Comparison of ENCODE assay signal across 8 cellular contexts in genomic region chr16:87855852-87856715, GRCh38. TPM values are rescaled to one million over a fixed set of nuclear protein-coding genes. Genes with fewer than 3 reads are reported as not detected.
DNase-seq lines count a peak whose midpoint lies in the region; ATAC-seq, FAIRE-seq and TF ChIP-seq lines count a peak whose summit lies in the region.

No MANE protein-coding gene starts in this region.

- peak overlapping the region; percentile 94 to 97 for H3K27ac Mint-ChIP-seq in activated naive CD4-positive, alpha-beta T cell treated with anti-CD3 and anti-CD28 coated beads, Interleukin-2, amount 50 U/mL, for 72 hours
- peak overlapping the region; percentile 92 for H3K27ac Mint-ChIP-seq in stimulated activated memory B cell treated with anti-CD40 and anti-IgM and Interleukin-4, amounts not matched to agents 10 μg/mL and 1 μg/mL and 100 μg/mL, for 72 hours

- H3K4me1 Mint-ChIP-seq in stimulated activated memory B cell treated with anti-CD40 and anti-IgM and Interleukin-4, amounts not matched to agents 10 μg/mL and 1 μg/mL and 100 μg/mL, for 72 hours = peaks cover 60% of the 10 kb centered on the region

- peak; percentile 2 to 3; a peak in 5 of 6 replicates for ATAC-seq in A549
- peak; percentile 2 to 36 for ATAC-seq in activated naive CD4-positive, alpha-beta T cell treated with anti-CD3 and anti-CD28 coated beads, Interleukin-2, amount 50 U/mL, for 72 hours
- ATAC-seq in stimulated activated memory B cell treated with anti-CD40 and anti-IgM and Interleukin-4, amounts not matched to agents 10 μg/mL and 1 μg/mL and 100 μg/mL, for 72 hours = peak; percentile 89
- no peak for ATAC-seq in GM18520 (IDR thresholded peaks at IDR 0.05; ENCODE audit: unreplicated experiment)
- ATAC-seq in GM18511 (IDR thresholded peaks at IDR 0.05; ENCODE audit: unreplicated experiment) = no peak

- H3K4me3 Mint-ChIP-seq in stimulated activated memory B cell treated with anti-CD40 and anti-IgM and Interleukin-4, amounts not matched to agents 10 μg/mL and 1 μg/mL and 100 μg/mL, for 72 hours = peak overlapping the region; percentile 84

- H3K4me2 ChIP-seq in A549 = peak overlapping the region; percentile 79

- peaks cover 91% of the 10 kb centered on the region for H3K4me1 ChIP-seq in A549
- peaks cover 8% of the 10 kb centered on the region for H3K4me1 ChIP-seq in HEK293 (ENCODE audit: control insufficient read depth, insufficient read depth, low read length)
- H3K4me1 ChIP-seq in right atrium auricular region = peaks cover 0 to 74% of the 10 kb centered on the region in 2 donors

- no peak for TF ChIP-seq CTCF in A549 (IDR thresholded peaks at IDR 0.05)
- TF ChIP-seq CTCF in HEK293 (tag by site-specific recombination; IDR thresholded peaks at IDR 0.05) = no peak
- no peak for TF ChIP-seq CTCF in right atrium auricular region (IDR thresholded peaks at IDR 0.05)

- CTCF ChIA-PET in A549 (lab: Yijun Ruan, JAX) = interaction anchor here (0.6 to 15.2 kb wide), 7 partner anchors 10 to 77 kb away, joined by 3 to 246 read pairs (median 5); partner anchors contain the start of gene SLC7A5
- CTCF ChIA-PET in HEK293 (lab: Yijun Ruan, JAX) = interaction anchor here (0.7 to 1.7 kb wide), 4 partner anchors 15 to 267 kb away, joined by 3 to 7 read pairs (median 6); no protein-coding TSS in a partner anchor

- DNase-seq in A549 (ENCODE audit: low read depth in 1 of 2, low spot score in 1 of 2) (peak in 1 of 2 experiments; percentile 79), right atrium auricular region (ENCODE audit: low spot score) (peak; percentile 73), LoVo (ENCODE audit: low spot score) (no peak)
- no peak for DNase-seq in activated naive CD4-positive, alpha-beta T cell treated with anti-CD3 and anti-CD28 coated beads, Interleukin-2, amount 50 U/mL, for 72 hours (ENCODE audit: low spot score in 2 of 2)

- H3K27me3 Mint-ChIP-seq in stimulated activated memory B cell treated with anti-CD40 and anti-IgM and Interleukin-4, amounts not matched to agents 10 μg/mL and 1 μg/mL and 100 μg/mL, for 72 hours = no peaks in the 10 kb centered on the region

- H3K36me3 ChIP-seq in HEK293 (ENCODE audit: control insufficient read depth in 2 of 2, insufficient read depth in 1 of 2, low read length in 2 of 2) (peaks cover 0 to 4% of the 10 kb centered on the region in 2 experiments; a peak in 1 of 3 replicates), right atrium auricular region (peaks cover 4% of the 10 kb centered on the region)

- TF ChIP-seq POLR2A in A549 (IDR thresholded peaks at IDR 0.05; ENCODE audit: low read length) = no peak

- FAIRE-seq in A549 (lab: Jason Lieb, UNC) = no peak

- H3K36me3 Mint-ChIP-seq in activated naive CD4-positive, alpha-beta T cell treated with anti-CD3 and anti-CD28 coated beads, Interleukin-2, amount 50 U/mL, for 72 hours = peaks cover 22 to 32% of the 10 kb centered on the region in 2 donors
- peaks cover 39% of the 10 kb centered on the region for H3K36me3 Mint-ChIP-seq in stimulated activated memory B cell treated with anti-CD40 and anti-IgM and Interleukin-4, amounts not matched to agents 10 μg/mL and 1 μg/mL and 100 μg/mL, for 72 hours

- no peak for TF ChIP-seq RAD21 in A549 (conservative IDR thresholded peaks at IDR 0.05 in 1 of 2, IDR thresholded peaks at IDR 0.05 in 1 of 2)

- WGBS in A549 (ENCODE audit: missing lambda C conversion rate) = 21% methylated on average over 18 of the region's 26 CpGs

- H3K27ac ChIP-seq in A549 (peak overlapping the region; percentile 97 to 99), HEK293 (ENCODE audit: extremely low read depth, low read depth, low read length) (no peak overlapping the region; the same call in 1 of the 2 replicates), right atrium auricular region (peak overlapping the region; percentile 83 to 87)

- peak overlapping the region; percentile 77 for H3K4me3 ChIP-seq in A549
- no peak overlapping the region for H3K4me3 ChIP-seq in HEK293 (ENCODE audit: low read depth, low read length)
- H3K4me3 ChIP-seq in right atrium auricular region = no peak overlapping the region

- H3K9me3 ChIP-seq in A549 (no peaks in the 10 kb centered on the region), HEK293 (ENCODE audit: control insufficient read depth, insufficient read depth, low read depth, low read length) (no peaks in the 10 kb centered on the region), right atrium auricular region (no peaks in the 10 kb centered on the region)

- H3K27me3 ChIP-seq in right atrium auricular region = no peaks in the 10 kb centered on the region

- TF ChIP-seq EP300 in A549 (IDR thresholded peaks at IDR 0.05) = no peak

- H3K9me3 Mint-ChIP-seq in activated naive CD4-positive, alpha-beta T cell treated with anti-CD3 and anti-CD28 coated beads, Interleukin-2, amount 50 U/mL, for 72 hours = no peaks in the 10 kb centered on the region
- H3K9me3 Mint-ChIP-seq in stimulated activated memory B cell treated with anti-CD40 and anti-IgM and Interleukin-4, amounts not matched to agents 10 μg/mL and 1 μg/mL and 100 μg/mL, for 72 hours = no peaks in the 10 kb centered on the region

- POLR2A ChIA-PET in A549 (lab: Yijun Ruan, JAX) (interaction anchor here (1.2 to 3.8 kb wide), 2 partner anchors 9 to 13 kb away, joined by 3 to 23 read pairs; partner anchors contain the start of gene SLC7A5), HEK293 (lab: Yijun Ruan, JAX) (interaction anchor here (0.7 to 1.1 kb wide), 4 partner anchors 9 to 13 kb away, joined by 3 to 4 read pairs (median 3); partner anchors contain the start of gene SLC7A5)

TF ChIP-seq in A549, 52 proteins besides CTCF, POLR2A, EP300 and RAD21 (continues in another document):
- no peak for TF ChIP-seq NR3C1 (IDR thresholded peaks at IDR 0.05)
- peak; percentile 64; the same call in 1 of the 2 replicates for TF ChIP-seq POLR2AphosphoS2 (conservative IDR thresholded peaks at IDR 0.05; ENCODE audit: low read length)
- 0 out of 2 replicates have a peak, but pooled peaks have one; percentile 22 for TF ChIP-seq PBX3 (IDR thresholded peaks at IDR 0.05)
- TF ChIP-seq HMGXB4 (CRISPR knock-in tag; IDR thresholded peaks at IDR 0.05; ENCODE audit: borderline replicate concordance) = no peak

TF ChIP-seq in HEK293, 187 proteins besides CTCF, POLR2A, EP300 and RAD21:
- TF ChIP-seq GLIS1 (tag by site-specific recombination; IDR thresholded peaks at IDR 0.05) (0 out of 2 replicates have a peak, but pooled peaks have one; percentile 9), ZNF133 (tag by site-specific recombination; IDR thresholded peaks at IDR 0.05) (no peak), ZNF585B (tag by site-specific recombination; IDR thresholded peaks at IDR 0.05) (no peak), ZNF121 (tag by site-specific recombination; IDR thresholded peaks at IDR 0.05) (0 out of 2 replicates have a peak, but pooled peaks have one; percentile 25), ZNF223 (tag by site-specific recombination; IDR thresholded peaks at IDR 0.05) (no peak), ZEB2 (tag by site-specific recombination; IDR thresholded peaks at IDR 0.05) (0 out of 2 replicates have a peak, but pooled peaks have one; percentile 8), ZNF776 (tag by site-specific recombination; IDR thresholded peaks at IDR 0.05; ENCODE audit: borderline replicate concordance) (no peak), ZNF624 (tag by site-specific recombination; IDR thresholded peaks at IDR 0.05) (no peak), ZNF37A (tag by site-specific recombination; IDR thresholded peaks at IDR 0.05) (no peak), ZNF658 (tag by site-specific recombination; IDR thresholded peaks at IDR 0.05) (no peak), PATZ1 (tag by site-specific recombination; IDR thresholded peaks at IDR 0.05) (peak; percentile 22; the same call in 1 of the 2 replicates), ZBTB20 (tag by site-specific recombination; IDR thresholded peaks at IDR 0.05) (peak; percentile 92), ZIC2 (tag by site-specific recombination; IDR thresholded peaks at IDR 0.05) (peak; percentile 75)

RNA-seq across cellular contexts. Expression of gene SLC7A5, which starts 13.2 kb away (rescaled TPM):
- polyA plus RNA-seq in A549 (2011; rRNA removed) (265 and 326 TPM in 2 replicates), A549 (2017; fragmentation: RNase III; extraction: RNeasy Plus Mini Kit Qiagen cat#74134 plus additional on column Dnase treatment) (903 to 1,096 TPM (median 972 TPM) in 3 replicates)
- polyA plus RNA-seq in A549 (2012; cell fraction: cytosol; rRNA removed) = 971 and 1,312 TPM in 2 replicates
- 1,440 and 1,925 TPM in 2 replicates for polyA plus RNA-seq in A549 (2012; cell fraction: nucleus; rRNA removed)
- polyA minus RNA-seq in A549 (2011; rRNA and poly(A)+ RNA removed) = 237 and 354 TPM in 2 replicates
- 100 to 1,000 TPM; 112 to 197 TPM for total RNA-seq in activated naive CD4-positive, alpha-beta T cell treated with anti-CD3 and anti-CD28 coated beads, Interleukin-2, amount 50 U/mL, for 72 hours
- total RNA-seq in right atrium auricular region = 10 to 100 TPM in 1 of 2 donors, 1 to 10 TPM in 1; 5.8 to 12.8 TPM

Comparison
In these comparisons a context has a peak if more than half of its experiments do, and no peak if none do; other contexts are left out.
1. ATAC-seq: peak in A549 (2 of 2), activated naive CD4-positive, alpha-beta T cell treated with anti-CD3 and anti-CD28 coated beads, Interleukin-2, amount 50 U/mL, for 72 hours (2 of 2) and stimulated activated memory B cell treated with anti-CD40 and anti-IgM and Interleukin-4, amounts not matched to agents 10 μg/mL and 1 μg/mL and 100 μg/mL, for 72 hours (single experiment); none in GM18520 (single experiment) and GM18511 (single experiment).
2. RNA of gene SLC7A5, which starts 13.2 kb away (total RNA-seq): 112 to 197 TPM in activated naive CD4-positive, alpha-beta T cell treated with anti-CD3 and anti-CD28 coated beads, Interleukin-2, amount 50 U/mL, for 72 hours; 5.8 to 12.8 TPM in right atrium auricular region; every median in the first group is over 4 times any median in the second.
3. Of the 5 proteins assayed by ChIP-seq in both HEK293 and A549: peak only in HEK293: none; only in A549: PBX3; in both: none; in neither: 4.